ENCODE assay signal across 1 cellular context in the genomic region with DNA sequence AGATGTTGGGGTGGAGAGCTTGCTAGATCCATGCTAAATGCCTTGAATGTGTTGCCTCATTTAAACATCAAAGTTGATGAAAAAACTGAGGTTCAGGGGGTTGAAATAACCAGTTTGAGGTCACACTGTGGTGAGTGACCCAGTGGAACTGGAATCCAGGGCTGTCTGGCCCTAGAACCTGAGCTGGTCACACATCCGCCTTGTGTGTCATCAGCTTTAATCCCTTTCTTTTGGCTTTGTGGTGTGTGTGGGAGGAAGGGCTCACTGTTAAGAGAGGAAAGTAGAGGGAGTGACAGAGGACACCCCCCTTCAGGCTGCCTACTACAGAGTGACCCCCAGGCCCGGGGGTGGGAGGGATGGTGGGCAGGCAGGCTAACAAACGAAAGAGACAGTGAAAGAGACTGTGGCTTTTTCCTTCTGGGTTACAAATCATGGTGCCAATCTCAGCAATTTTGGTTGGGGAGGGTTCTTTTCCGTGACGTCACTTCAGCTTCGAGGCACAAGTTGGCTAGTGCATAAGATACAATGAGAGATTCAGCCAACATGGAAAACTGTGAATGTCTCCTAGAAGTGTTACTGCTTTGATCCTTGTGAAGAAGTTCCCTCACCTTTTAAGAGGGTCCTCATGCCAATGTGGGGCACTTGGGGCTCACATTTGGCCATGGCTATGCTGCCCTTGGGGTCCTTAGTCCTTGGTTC.
TF ChIP-seq lines count a peak whose summit lies in the region.

No MANE protein-coding gene starts in this region.

TF ChIP-seq in IMR-90, 13 proteins besides CTCF, POLR2A, EP300 and RAD21:
- no peak for TF ChIP-seq CHD1 (IDR thresholded peaks at IDR 0.05; ENCODE audit: low read depth, low read length)
- TF ChIP-seq SMC3 (IDR thresholded peaks at IDR 0.05; ENCODE audit: low read depth, low read length): no peak
- TF ChIP-seq, protein P1, sequence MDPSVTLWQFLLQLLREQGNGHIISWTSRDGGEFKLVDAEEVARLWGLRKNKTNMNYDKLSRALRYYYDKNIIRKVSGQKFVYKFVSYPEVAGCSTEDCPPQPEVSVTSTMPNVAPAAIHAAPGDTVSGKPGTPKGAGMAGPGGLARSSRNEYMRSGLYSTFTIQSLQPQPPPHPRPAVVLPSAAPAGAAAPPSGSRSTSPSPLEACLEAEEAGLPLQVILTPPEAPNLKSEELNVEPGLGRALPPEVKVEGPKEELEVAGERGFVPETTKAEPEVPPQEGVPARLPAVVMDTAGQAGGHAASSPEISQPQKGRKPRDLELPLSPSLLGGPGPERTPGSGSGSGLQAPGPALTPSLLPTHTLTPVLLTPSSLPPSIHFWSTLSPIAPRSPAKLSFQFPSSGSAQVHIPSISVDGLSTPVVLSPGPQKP (IDR thresholded peaks at IDR 0.05; ENCODE audit: borderline replicate concordance, low read depth, low read length): no peak
- TF ChIP-seq FOS (IDR thresholded peaks at IDR 0.05; ENCODE audit: low read depth, low read length): peak; percentile 17; the same call in 1 of the 2 replicates
- peak; percentile 52; the same call in 1 of the 2 replicates for TF ChIP-seq CEBPB (IDR thresholded peaks at IDR 0.05; ENCODE audit: low read depth, low read length)
- no peak for TF ChIP-seq USF2 (IDR thresholded peaks at IDR 0.05; ENCODE audit: low read depth, low read length)
- no peak for TF ChIP-seq RFX5 (IDR thresholded peaks at IDR 0.05; ENCODE audit: low read depth, low read length)
TF ChIP-seq in IMR-90: peak in this region for 2.
